In the genomic region with DNA sequence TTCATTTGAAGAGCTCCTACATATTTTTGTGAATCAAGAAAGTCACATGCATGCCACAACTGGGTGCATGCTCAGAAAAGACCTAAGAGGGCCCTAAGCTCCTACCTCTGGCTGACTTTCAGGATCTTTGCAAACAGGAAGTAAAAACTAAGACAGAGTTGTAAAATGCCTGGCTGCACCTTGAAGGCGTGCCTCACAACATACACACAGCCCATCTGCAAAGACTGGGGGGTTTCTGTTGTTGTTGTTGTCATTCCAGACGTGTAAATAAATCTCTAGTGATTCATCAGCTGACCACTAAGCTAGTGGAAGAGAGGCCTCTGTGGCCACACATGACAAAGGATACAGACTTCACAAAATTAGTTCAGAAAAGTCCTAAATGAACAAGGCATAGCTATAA, we compare ENCODE assay signal across 9 cellular contexts. TPM values are rescaled to one million over a fixed set of nuclear protein-coding genes. Genes with fewer than 3 reads are reported as not detected.
DNase-seq lines count a peak whose midpoint lies in the region; ATAC-seq, FAIRE-seq and TF ChIP-seq lines count a peak whose summit lies in the region.
"Had no signal": no experiment of that assay in that cellular context is flagged by ENCODE, and none has a peak within 500 bp of the region (broad histone marks: within the 10 kb centered on the region; RNA-seq: fewer than 3 reads in every experiment).

No MANE protein-coding gene starts in this region.

- WGBS in adrenal gland, 4 donors, result 64 to 78% (median 68%) methylated on average over 2 of the region's 2 CpGs

- no peaks in the 10 kb centered on the region for H3K9me3 Mint-ChIP-seq in endothelial cell (ENCODE audit: unreplicated experiment)

- H3K9me3 ChIP-seq in adrenal gland (replicated peaks in 1 of 3) (peaks cover 0 to 9% (median 0%) of the 10 kb centered on the region in 3 donors), BE2C (no peaks in the 10 kb centered on the region)

- H3K27me3 Mint-ChIP-seq in endothelial cell (ENCODE audit: unreplicated experiment), result no peaks in the 10 kb centered on the region

- no peak overlapping the region for H3K4me3 Mint-ChIP-seq in endothelial cell (ENCODE audit: unreplicated experiment)
- H3K4me3 Mint-ChIP-seq: nephron had no signal

- peaks cover 8 to 47% of the 10 kb centered on the region in 2 donors for H3K4me1 ChIP-seq in adrenal gland (replicated peaks in 1 of 2)
- no peaks in the 10 kb centered on the region for H3K4me1 ChIP-seq in BE2C

- H3K4me3 ChIP-seq in adrenal gland, result no peak overlapping the region
- H3K4me3 ChIP-seq in BE2C (ENCODE audit: low read depth, low read length), result no peak overlapping the region

- intact Hi-C loops in adrenal gland (cut with DNase I), result no loop called here

- FAIRE-seq in urothelium cell line (lab: Jason Lieb, UNC), result no peak

- no peak for TF ChIP-seq CTCF in 22Rv1 (IDR thresholded peaks at IDR 0.05)
- no peak for TF ChIP-seq CTCF in endothelial cell (IDR thresholded peaks at IDR 0.05; ENCODE audit: unreplicated experiment)
- TF ChIP-seq CTCF in adrenal gland (IDR thresholded peaks at IDR 0.05), result no peak
- no peak for TF ChIP-seq CTCF in BE2C (IDR thresholded peaks at IDR 0.05; ENCODE audit: low read depth, low read length)

- no peaks in the 10 kb centered on the region for H3K27me3 ChIP-seq in adrenal gland
- H3K27me3 ChIP-seq in BE2C, result no peaks in the 10 kb centered on the region

- TF ChIP-seq POLR2A in adrenal gland (IDR thresholded peaks at IDR 0.05), result no peak

- peaks cover 6% of the 10 kb centered on the region for H3K36me3 Mint-ChIP-seq in endothelial cell (ENCODE audit: low read depth, unreplicated experiment)

- H3K27ac ChIP-seq in 22Rv1 (peak overlapping the region; percentile 32), adrenal gland (peak overlapping the region in 1 of 5 donors; percentile 18)

- H3K4me1 Mint-ChIP-seq in endothelial cell (ENCODE audit: unreplicated experiment), result peaks cover 41% of the 10 kb centered on the region

- peak overlapping the region; percentile 61 for H3K27ac Mint-ChIP-seq in endothelial cell (ENCODE audit: unreplicated experiment)
- H3K27ac Mint-ChIP-seq: nephron had no signal

- no peaks in the 10 kb centered on the region for H3K36me3 ChIP-seq in adrenal gland (replicated peaks in 1 of 2)
- no peaks in the 10 kb centered on the region for H3K36me3 ChIP-seq in BE2C

- peak; percentile 74 for ATAC-seq in GM19324 (IDR thresholded peaks at IDR 0.05; ENCODE audit: low FRiP score, unreplicated experiment)
- peak; percentile 89 for ATAC-seq in HG03342 (IDR thresholded peaks at IDR 0.05; ENCODE audit: unreplicated experiment)

- DNase-seq in endothelial cell (ENCODE audit: low spot score) (no peak), hippocampal formation (lab: John Stamatoyannopoulos, UW) (no peak), urothelium cell line (ENCODE audit: low spot score) (no peak), adrenal gland (no peak), BE2C (no peak)

RNA-seq across cellular contexts. Expression of gene SMURF1, which starts 31.8 kb away (rescaled TPM):
- 32.5 TPM for total RNA-seq in endothelial cell (ENCODE audit: unreplicated experiment)
- total RNA-seq in adrenal gland, result 10 to 100 TPM; 16.7 to 40.3 (median 23.0) TPM
- 10 to 100 TPM in 2 of 3 donors, 1 to 10 TPM in 1; 8.9 to 16.7 (median 14.8) TPM for polyA plus RNA-seq in adrenal gland
- polyA plus RNA-seq in BE2C (2012; ENCODE audit: insufficient read depth, insufficient read length, low read depth), result 6.3 TPM
